In the genomic region with DNA sequence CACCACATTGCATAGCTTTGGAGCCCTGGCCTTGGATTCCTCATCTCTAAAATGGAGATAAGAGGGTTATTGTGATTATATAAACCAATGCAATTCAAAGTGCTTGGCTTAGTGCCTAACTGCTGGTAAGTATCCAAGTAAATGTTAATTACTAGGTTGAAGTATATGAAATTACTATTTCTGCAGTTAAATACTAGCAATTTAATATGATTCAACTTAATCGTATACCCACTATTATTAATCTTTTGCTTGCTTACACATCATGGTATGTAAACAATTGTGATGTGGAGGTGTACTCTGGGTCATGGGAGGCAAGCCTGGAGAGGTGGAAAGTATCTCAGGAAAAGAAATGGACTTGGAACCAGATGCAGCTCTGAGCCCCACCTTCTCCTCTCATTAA, we compare ENCODE assay signal across 1 cellular context.
TF ChIP-seq lines count a peak whose summit lies in the region.

No MANE protein-coding gene starts in this region.

TF ChIP-seq in HEK293, 187 proteins besides CTCF, POLR2A, EP300 and RAD21 (continued from another document):
- TF ChIP-seq, protein P1, sequence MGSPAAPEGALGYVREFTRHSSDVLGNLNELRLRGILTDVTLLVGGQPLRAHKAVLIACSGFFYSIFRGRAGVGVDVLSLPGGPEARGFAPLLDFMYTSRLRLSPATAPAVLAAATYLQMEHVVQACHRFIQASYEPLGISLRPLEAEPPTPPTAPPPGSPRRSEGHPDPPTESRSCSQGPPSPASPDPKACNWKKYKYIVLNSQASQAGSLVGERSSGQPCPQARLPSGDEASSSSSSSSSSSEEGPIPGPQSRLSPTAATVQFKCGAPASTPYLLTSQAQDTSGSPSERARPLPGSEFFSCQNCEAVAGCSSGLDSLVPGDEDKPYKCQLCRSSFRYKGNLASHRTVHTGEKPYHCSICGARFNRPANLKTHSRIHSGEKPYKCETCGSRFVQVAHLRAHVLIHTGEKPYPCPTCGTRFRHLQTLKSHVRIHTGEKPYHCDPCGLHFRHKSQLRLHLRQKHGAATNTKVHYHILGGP (tag by site-specific recombination; IDR thresholded peaks at IDR 0.05) = no peak
- no peak for TF ChIP-seq SCRT2 (tag by site-specific recombination; IDR thresholded peaks at IDR 0.05)
